ENCODE assay signal across 25 cellular contexts in genomic region chr9:32566770-32567169, GRCh38.
"Had no signal": no experiment of that assay in that cellular context is flagged by ENCODE, and none has a peak within 500 bp of the region (broad histone marks: within the 10 kb centered on the region; RNA-seq: fewer than 3 reads in every experiment).

No MANE protein-coding gene starts in this region.

- ATAC-seq: naive thymus-derived CD4-positive, alpha-beta T cell; pancreas; sciatic nerve; stimulated activated effector memory CD8-positive, alpha-beta T cell treated with anti-CD3 and anti-CD28 coated beads, Interleukin-12 subunit alpha, Interleukin-12 subunit beta, amount 100 ng/mL, for 72 hours had no signal

- H3K4me3 ChIP-seq: colonic mucosa, esophagus squamous epithelium, pancreas, smooth muscle cell, stomach, thyroid gland had no signal

- H3K36me3 ChIP-seq: colonic mucosa had no signal

- DNase-seq: colonic mucosa; effector memory CD4-positive, alpha-beta T cell; erythroblast; esophagus squamous epithelium; foreskin melanocyte; glutamatergic neuron; hypothalamus; immature natural killer cell; islet precursor cell; kidney glomerular epithelial cell; mammary epithelial cell; mesendoderm; midbrain; naive thymus-derived CD4-positive, alpha-beta T cell; retina; stimulated activated CD4-positive, alpha-beta T cell treated with anti-CD3 and anti-CD28 coated beads, Interleukin-2, amount 100 ng/mL, for 24 hours; stimulated activated CD4-positive, alpha-beta T cell treated with anti-CD3 and anti-CD28 coated beads, Interleukin-4, amount 100 ng/mL, for 24 hours; stimulated activated naive CD4-positive, alpha-beta T cell treated with Interleukin-2 at 50 U/mL for 16 hours; stomach; thyroid gland had no signal

- H3K9me3 ChIP-seq: colonic mucosa, esophagus squamous epithelium, neutrophil, pancreas, stomach, thyroid gland had no signal

- H3K27ac ChIP-seq: colonic mucosa, esophagus squamous epithelium, pancreas, stomach, thyroid gland had no signal

- H3K27me3 ChIP-seq: colonic mucosa, esophagus squamous epithelium, neutrophil, pancreas, stomach, thyroid gland had no signal
